Comparison of ENCODE assay signal across 11 cellular contexts in the genomic region with DNA sequence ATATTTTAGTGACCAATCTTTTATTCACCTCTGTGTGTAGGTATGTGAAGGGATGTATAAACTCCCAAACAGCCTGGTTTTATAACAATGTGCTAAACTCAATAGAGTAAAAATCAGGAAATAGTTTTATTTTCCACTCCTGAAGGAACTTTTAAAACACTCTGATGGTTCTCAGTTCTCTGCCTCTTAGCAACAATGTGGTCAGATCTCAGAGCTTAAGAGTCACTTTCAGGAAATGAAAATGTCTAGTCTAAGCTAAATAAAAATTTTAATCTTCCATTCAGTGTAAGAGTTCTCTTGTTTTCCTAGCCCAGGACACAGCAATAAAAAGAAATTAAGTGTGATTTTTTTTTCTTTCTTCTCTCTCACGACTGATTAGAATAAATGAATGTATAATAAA.
DNase-seq lines count a peak whose midpoint lies in the region; ATAC-seq and TF ChIP-seq lines count a peak whose summit lies in the region.
"Had no signal": no experiment of that assay in that cellular context is flagged by ENCODE, and none has a peak within 500 bp of the region (broad histone marks: within the 10 kb centered on the region; RNA-seq: fewer than 3 reads in every experiment).

No MANE protein-coding gene starts in this region.

- TF ChIP-seq CTCF in MM.1S (IDR thresholded peaks at IDR 0.05; ENCODE audit: low read length), result no peak
- TF ChIP-seq CTCF in CD8-positive, alpha-beta T cell (IDR thresholded peaks at IDR 0.05), result no peak

- no peaks in the 10 kb centered on the region for H3K36me3 ChIP-seq in MM.1S (replicated peaks; ENCODE audit: insufficient read depth, low read length)
- no peaks in the 10 kb centered on the region for H3K36me3 ChIP-seq in CD8-positive, alpha-beta T cell (ENCODE audit: insufficient read depth, low read length)

- no peaks in the 10 kb centered on the region for H4K20me1 ChIP-seq in MM.1S (ENCODE audit: insufficient read depth, low read length)

- H3K27ac Mint-ChIP-seq in stimulated activated memory B cell treated with anti-CD40 and anti-IgM and Interleukin-4, amounts not matched to agents 10 μg/mL and 1 μg/mL and 100 μg/mL, for 72 hours, result peak overlapping the region; percentile 83
- H3K27ac Mint-ChIP-seq in CD8-positive, alpha-beta T cell, result no peak overlapping the region

- no peaks in the 10 kb centered on the region for H3K36me3 Mint-ChIP-seq in stimulated activated memory B cell treated with anti-CD40 and anti-IgM and Interleukin-4, amounts not matched to agents 10 μg/mL and 1 μg/mL and 100 μg/mL, for 72 hours
- H3K36me3 Mint-ChIP-seq in CD8-positive, alpha-beta T cell, result no peaks in the 10 kb centered on the region

- no peaks in the 10 kb centered on the region; the same call in 1 of the 2 replicates for H3F3A ChIP-seq in MM.1S (ENCODE audit: insufficient read depth, low read length)

- peak overlapping the region; percentile 41 for H3K4me3 Mint-ChIP-seq in stimulated activated memory B cell treated with anti-CD40 and anti-IgM and Interleukin-4, amounts not matched to agents 10 μg/mL and 1 μg/mL and 100 μg/mL, for 72 hours
- no peak overlapping the region for H3K4me3 Mint-ChIP-seq in CD8-positive, alpha-beta T cell

- H3K27ac ChIP-seq in MM.1S (ENCODE audit: low read length), result peak overlapping the region; percentile 28; the same call in 1 of the 2 replicates
- H3K27ac ChIP-seq in CD8-positive, alpha-beta T cell (ENCODE audit: low read depth, low read length), result no peak overlapping the region
- H3K27ac ChIP-seq: psoas muscle had no signal

- H3K9ac ChIP-seq in MM.1S (ENCODE audit: low read length), result no peak overlapping the region

- H3K79me2 ChIP-seq in MM.1S (ENCODE audit: low read length), result no peaks in the 10 kb centered on the region

- H3K4me2 ChIP-seq in MM.1S (ENCODE audit: low read depth, low read length), result peak overlapping the region; percentile 58

- peaks cover 17% of the 10 kb centered on the region for H3K4me1 Mint-ChIP-seq in stimulated activated memory B cell treated with anti-CD40 and anti-IgM and Interleukin-4, amounts not matched to agents 10 μg/mL and 1 μg/mL and 100 μg/mL, for 72 hours
- no peaks in the 10 kb centered on the region for H3K4me1 Mint-ChIP-seq in CD8-positive, alpha-beta T cell (ENCODE audit: low read depth)

- intact Hi-C loops in left ventricle myocardium superior (cut with micrococcal nuclease), result no loop called here
- intact Hi-C loops in cardiac septum (cut with DNase I), result no loop called here
- intact Hi-C loops in CD8-positive, alpha-beta T cell (cut with DNase I, micrococcal nuclease), result no loop called here

- H3K9me3 ChIP-seq in MM.1S (replicated peaks; ENCODE audit: insufficient read depth, low read length), result no peaks in the 10 kb centered on the region
- H3K9me3 ChIP-seq in CD8-positive, alpha-beta T cell (ENCODE audit: low read length), result no peaks in the 10 kb centered on the region
- H3K9me3 ChIP-seq: psoas muscle had no signal

- no peaks in the 10 kb centered on the region for H3K9me3 Mint-ChIP-seq in stimulated activated memory B cell treated with anti-CD40 and anti-IgM and Interleukin-4, amounts not matched to agents 10 μg/mL and 1 μg/mL and 100 μg/mL, for 72 hours
- H3K9me3 Mint-ChIP-seq in CD8-positive, alpha-beta T cell, result peaks cover 4% of the 10 kb centered on the region

- peaks cover 17% of the 10 kb centered on the region for H3K4me1 ChIP-seq in MM.1S (ENCODE audit: low read length)
- no peaks in the 10 kb centered on the region for H3K4me1 ChIP-seq in CD8-positive, alpha-beta T cell (ENCODE audit: insufficient read depth, low read length)
- H3K4me1 ChIP-seq: psoas muscle had no signal

- H3K9me2 ChIP-seq in MM.1S (replicated peaks; ENCODE audit: insufficient read depth, low read length), result no peaks in the 10 kb centered on the region

- H3K27me3 Mint-ChIP-seq in stimulated activated memory B cell treated with anti-CD40 and anti-IgM and Interleukin-4, amounts not matched to agents 10 μg/mL and 1 μg/mL and 100 μg/mL, for 72 hours, result no peaks in the 10 kb centered on the region
- no peaks in the 10 kb centered on the region for H3K27me3 Mint-ChIP-seq in CD8-positive, alpha-beta T cell (ENCODE audit: low read depth)

- DNase-seq in left ventricle myocardium superior (no peak), cardiac septum (ENCODE audit: low spot score) (no peak), MM.1S (peak; percentile 69)
- no peak for DNase-seq in activated CD4-positive, CD25-positive, alpha-beta regulatory T cell treated with anti-CD3 and anti-CD28 coated beads, Interleukin-2, amount 50 U/mL, for 72 hours
- no peak for DNase-seq in CD8-positive, alpha-beta T cell
- DNase-seq: activated CD4-positive, alpha-beta T cell treated with anti-CD3 and anti-CD28 coated beads, Interleukin-2, amount 50 U/mL, for 1 hour; NCI-H1417; psoas muscle had no signal

- H3K4me3 ChIP-seq in MM.1S (ENCODE audit: low read length), result peak overlapping the region; percentile 21
- H3K4me3 ChIP-seq in CD8-positive, alpha-beta T cell (ENCODE audit: low read depth, low read length), result no peak overlapping the region
- H3K4me3 ChIP-seq: psoas muscle had no signal

- ATAC-seq in left ventricle myocardium superior, result peak; percentile 41
- peak; percentile 79 for ATAC-seq in HG02938 (IDR thresholded peaks at IDR 0.05; ENCODE audit: unreplicated experiment)
- ATAC-seq in stimulated activated memory B cell treated with anti-CD40 and anti-IgM and Interleukin-4, amounts not matched to agents 10 μg/mL and 1 μg/mL and 100 μg/mL, for 72 hours, result peak; percentile 51
- no peak for ATAC-seq in HG03521 (IDR thresholded peaks at IDR 0.05; ENCODE audit: unreplicated experiment)
- ATAC-seq in CD8-positive, alpha-beta T cell, result no peak
- ATAC-seq: psoas muscle had no signal

- H2AFZ ChIP-seq in MM.1S (ENCODE audit: low read length), result no peak overlapping the region

- POLR2A ChIA-PET in CD8-positive, alpha-beta T cell (lab: Charles Lee), result no interaction called here

- CTCF ChIA-PET in CD8-positive, alpha-beta T cell (lab: Charles Lee), result interaction anchor here (0.6 kb wide), 1 partner anchor 25 kb away, joined by 3 read pairs; no protein-coding TSS in a partner anchor

- H3K27me3 ChIP-seq in MM.1S (replicated peaks; ENCODE audit: insufficient read depth, low read length), result no peaks in the 10 kb centered on the region
- H3K27me3 ChIP-seq in CD8-positive, alpha-beta T cell (ENCODE audit: insufficient read depth, low read length), result no peaks in the 10 kb centered on the region

Comparison
In these comparisons a context has a peak if more than half of its experiments do, and no peak if none do; other contexts are left out.
1. ATAC-seq: peak in left ventricle myocardium superior (single experiment), HG02938 (single experiment) and stimulated activated memory B cell treated with anti-CD40 and anti-IgM and Interleukin-4, amounts not matched to agents 10 μg/mL and 1 μg/mL and 100 μg/mL, for 72 hours (single experiment); none in HG03521 (single experiment) and CD8-positive, alpha-beta T cell (single experiment).